9 cellular contexts compared by ENCODE assay signal in the genomic region with DNA sequence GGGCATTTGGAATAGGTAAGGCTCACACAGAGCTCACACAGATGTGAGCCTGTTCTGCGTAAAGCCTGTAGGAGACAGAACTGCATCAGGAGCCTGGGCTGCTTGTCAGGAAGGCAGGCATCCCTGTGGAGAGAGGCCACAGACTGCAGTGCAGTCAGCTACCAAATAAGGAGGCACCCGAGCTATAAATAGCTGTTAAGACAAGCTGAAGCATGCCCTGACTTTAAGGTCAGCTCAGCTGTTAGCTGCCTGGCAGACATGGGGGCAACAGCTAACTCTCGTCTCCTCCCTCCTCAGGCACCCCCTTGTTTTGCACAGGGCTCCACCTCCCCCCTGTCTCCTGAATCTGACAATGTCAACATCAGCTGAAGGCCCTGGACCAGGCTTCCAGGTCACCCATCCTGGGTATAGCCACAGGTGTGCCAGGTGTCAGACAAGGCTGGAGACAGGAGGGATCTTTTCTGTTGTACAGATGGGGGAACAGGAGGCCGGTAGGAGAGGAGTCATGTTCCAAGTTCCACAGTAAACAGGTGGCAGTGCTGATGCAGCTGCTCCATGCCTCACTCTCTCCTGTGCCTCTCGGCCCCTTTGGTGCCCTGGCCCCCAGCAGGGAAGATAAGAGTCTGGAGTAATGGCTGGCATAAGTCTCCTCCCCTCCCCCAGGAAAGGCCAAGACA. TPM values are rescaled to one million over a fixed set of nuclear protein-coding genes. Genes with fewer than 3 reads are reported as not detected.
A peak's percentile ranks its signal among the peaks of the same experiment; 100 is the strongest.
DNase-seq lines count a peak whose midpoint lies in the region; ATAC-seq and TF ChIP-seq lines count a peak whose summit lies in the region.
"Had no signal": no experiment of that assay in that cellular context is flagged by ENCODE, and none has a peak within 500 bp of the region (broad histone marks: within the 10 kb centered on the region; RNA-seq: fewer than 3 reads in every experiment).

No MANE protein-coding gene starts in this region.

- TF ChIP-seq CTCF in AG09309 (IDR thresholded peaks at IDR 0.05; ENCODE audit: control insufficient read depth, insufficient read depth, low read depth, low read length, missing control alignments) (peak; percentile 25), LNCaP clone FGC (IDR thresholded peaks at IDR 0.05; ENCODE audit: control insufficient read depth, extremely low read depth, insufficient read depth) (0 out of 2 replicates have a peak, but pooled peaks have one; percentile 6), WTC11 (IDR thresholded peaks at IDR 0.05) (no peak)

- H3K4me3 Mint-ChIP-seq in WTC11 = no peak overlapping the region
- H3K4me3 Mint-ChIP-seq: memory B cell had no signal

- CTCF ChIA-PET in WTC11 (lab: Charles Lee) = interaction anchor here (0.7 to 1.7 kb wide), 9 partner anchors 9 to 164 kb away, joined by 3 to 12 read pairs (median 4); a partner anchor contains a TSS

- H3K36me3 Mint-ChIP-seq in WTC11 = no peaks in the 10 kb centered on the region
- H3K36me3 Mint-ChIP-seq: memory B cell had no signal

- POLR2A ChIA-PET in WTC11 (lab: Charles Lee) = interaction anchor here (1.2 kb wide), 1 partner anchor 29 kb away, joined by 4 read pairs; no protein-coding TSS in a partner anchor

- H3K4me1 Mint-ChIP-seq in WTC11 = peaks cover 19% of the 10 kb centered on the region
- H3K4me1 Mint-ChIP-seq: memory B cell had no signal

- no peaks in the 10 kb centered on the region for H3K27me3 Mint-ChIP-seq in WTC11 (ENCODE audit: low read depth)
- H3K27me3 Mint-ChIP-seq: memory B cell had no signal

- H3K9me3 Mint-ChIP-seq in WTC11 = no peaks in the 10 kb centered on the region
- H3K9me3 Mint-ChIP-seq: memory B cell had no signal

- DNase-seq in AG09309 (ENCODE audit: low read depth) = peak; percentile 48
- peak; percentile 49 for DNase-seq in LNCaP clone FGC (ENCODE audit: low read depth)
- DNase-seq in WTC11 (ENCODE audit: low spot score) = no peak
- peak; percentile 87 for DNase-seq in islet precursor cell
- no peak for DNase-seq in CD1c-positive myeloid dendritic cell (ENCODE audit: extremely low spot score)

- H3K27ac Mint-ChIP-seq in WTC11 = 0 out of 2 replicates have a peak overlapping the region, but pooled peaks have one; percentile 63
- H3K27ac Mint-ChIP-seq: memory B cell had no signal

- ATAC-seq in WTC11 (peak; percentile 94), GM18517 (IDR thresholded peaks at IDR 0.05; ENCODE audit: unreplicated experiment) (no peak), HG02642 (IDR thresholded peaks at IDR 0.05; ENCODE audit: poor library complexity, unreplicated experiment) (no peak), HG03095 (IDR thresholded peaks at IDR 0.05; ENCODE audit: unreplicated experiment) (no peak)

- H3K4me3 ChIP-seq in AG09309 (ENCODE audit: control insufficient read depth, low read depth, low read length) (no peak overlapping the region), LNCaP clone FGC (ENCODE audit: low read depth, low read length) (no peak overlapping the region)

TF ChIP-seq in WTC11, 78 proteins besides CTCF, POLR2A, EP300 and RAD21:
- TF ChIP-seq RORB (CRISPR knock-in tag; IDR thresholded peaks at IDR 0.05) (no peak), ZNF396 (CRISPR knock-in tag; IDR thresholded peaks at IDR 0.05; ENCODE audit: borderline replicate concordance) (no peak), TCF7 (CRISPR knock-in tag; IDR thresholded peaks at IDR 0.05; ENCODE audit: low read depth) (no peak), FOXK1 (CRISPR knock-in tag; IDR thresholded peaks at IDR 0.05) (no peak), FOXJ3 (CRISPR knock-in tag; IDR thresholded peaks at IDR 0.05; ENCODE audit: borderline replicate concordance) (no peak), RELA (CRISPR knock-in tag; IDR thresholded peaks at IDR 0.05; ENCODE audit: borderline replicate concordance) (no peak), ZNF416 (CRISPR knock-in tag; IDR thresholded peaks at IDR 0.05) (no peak), NFATC4 (CRISPR knock-in tag; IDR thresholded peaks at IDR 0.05) (no peak)
- TF ChIP-seq, protein P1, sequence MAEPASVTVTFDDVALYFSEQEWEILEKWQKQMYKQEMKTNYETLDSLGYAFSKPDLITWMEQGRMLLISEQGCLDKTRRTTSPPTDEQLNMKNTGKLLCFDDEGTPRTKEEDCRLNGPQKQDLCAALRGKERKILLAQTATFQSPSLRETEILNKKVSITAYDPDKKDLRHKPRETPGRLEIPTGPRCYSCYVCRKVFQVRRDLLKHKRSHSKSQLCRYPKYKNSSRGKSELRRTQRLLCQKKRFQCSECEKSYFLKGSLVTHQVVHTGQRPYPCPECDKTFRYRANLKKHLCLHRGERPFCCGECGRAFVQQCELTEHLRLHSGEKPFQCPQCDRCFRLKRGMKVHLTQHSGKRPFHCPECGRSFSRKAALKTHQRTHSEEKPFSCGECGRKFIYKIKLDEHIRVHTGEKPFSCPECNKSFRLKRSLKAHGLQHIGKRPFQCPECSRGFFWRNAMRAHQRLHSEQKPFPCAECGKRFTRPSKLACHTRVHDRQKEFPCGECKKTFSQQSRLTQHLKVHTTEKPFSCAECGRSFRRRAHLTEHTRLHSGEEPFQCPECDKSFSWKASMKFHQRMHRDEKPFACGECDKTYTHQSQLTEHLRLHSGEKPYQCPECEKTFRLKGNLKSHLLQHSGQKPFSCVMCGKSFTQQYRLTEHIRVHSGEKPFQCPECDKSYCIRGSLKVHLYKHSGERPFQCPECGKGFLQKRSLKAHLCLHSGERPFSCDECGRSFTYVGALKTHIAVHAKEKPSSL (CRISPR knock-in tag; conservative IDR thresholded peaks at IDR 0.05) = no peak
- TF ChIP-seq, protein P2, sequence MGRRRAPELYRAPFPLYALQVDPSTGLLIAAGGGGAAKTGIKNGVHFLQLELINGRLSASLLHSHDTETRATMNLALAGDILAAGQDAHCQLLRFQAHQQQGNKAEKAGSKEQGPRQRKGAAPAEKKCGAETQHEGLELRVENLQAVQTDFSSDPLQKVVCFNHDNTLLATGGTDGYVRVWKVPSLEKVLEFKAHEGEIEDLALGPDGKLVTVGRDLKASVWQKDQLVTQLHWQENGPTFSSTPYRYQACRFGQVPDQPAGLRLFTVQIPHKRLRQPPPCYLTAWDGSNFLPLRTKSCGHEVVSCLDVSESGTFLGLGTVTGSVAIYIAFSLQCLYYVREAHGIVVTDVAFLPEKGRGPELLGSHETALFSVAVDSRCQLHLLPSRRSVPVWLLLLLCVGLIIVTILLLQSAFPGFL (CRISPR knock-in tag; IDR thresholded peaks at IDR 0.05; ENCODE audit: borderline replicate concordance) = no peak
- TF ChIP-seq, protein P3, sequence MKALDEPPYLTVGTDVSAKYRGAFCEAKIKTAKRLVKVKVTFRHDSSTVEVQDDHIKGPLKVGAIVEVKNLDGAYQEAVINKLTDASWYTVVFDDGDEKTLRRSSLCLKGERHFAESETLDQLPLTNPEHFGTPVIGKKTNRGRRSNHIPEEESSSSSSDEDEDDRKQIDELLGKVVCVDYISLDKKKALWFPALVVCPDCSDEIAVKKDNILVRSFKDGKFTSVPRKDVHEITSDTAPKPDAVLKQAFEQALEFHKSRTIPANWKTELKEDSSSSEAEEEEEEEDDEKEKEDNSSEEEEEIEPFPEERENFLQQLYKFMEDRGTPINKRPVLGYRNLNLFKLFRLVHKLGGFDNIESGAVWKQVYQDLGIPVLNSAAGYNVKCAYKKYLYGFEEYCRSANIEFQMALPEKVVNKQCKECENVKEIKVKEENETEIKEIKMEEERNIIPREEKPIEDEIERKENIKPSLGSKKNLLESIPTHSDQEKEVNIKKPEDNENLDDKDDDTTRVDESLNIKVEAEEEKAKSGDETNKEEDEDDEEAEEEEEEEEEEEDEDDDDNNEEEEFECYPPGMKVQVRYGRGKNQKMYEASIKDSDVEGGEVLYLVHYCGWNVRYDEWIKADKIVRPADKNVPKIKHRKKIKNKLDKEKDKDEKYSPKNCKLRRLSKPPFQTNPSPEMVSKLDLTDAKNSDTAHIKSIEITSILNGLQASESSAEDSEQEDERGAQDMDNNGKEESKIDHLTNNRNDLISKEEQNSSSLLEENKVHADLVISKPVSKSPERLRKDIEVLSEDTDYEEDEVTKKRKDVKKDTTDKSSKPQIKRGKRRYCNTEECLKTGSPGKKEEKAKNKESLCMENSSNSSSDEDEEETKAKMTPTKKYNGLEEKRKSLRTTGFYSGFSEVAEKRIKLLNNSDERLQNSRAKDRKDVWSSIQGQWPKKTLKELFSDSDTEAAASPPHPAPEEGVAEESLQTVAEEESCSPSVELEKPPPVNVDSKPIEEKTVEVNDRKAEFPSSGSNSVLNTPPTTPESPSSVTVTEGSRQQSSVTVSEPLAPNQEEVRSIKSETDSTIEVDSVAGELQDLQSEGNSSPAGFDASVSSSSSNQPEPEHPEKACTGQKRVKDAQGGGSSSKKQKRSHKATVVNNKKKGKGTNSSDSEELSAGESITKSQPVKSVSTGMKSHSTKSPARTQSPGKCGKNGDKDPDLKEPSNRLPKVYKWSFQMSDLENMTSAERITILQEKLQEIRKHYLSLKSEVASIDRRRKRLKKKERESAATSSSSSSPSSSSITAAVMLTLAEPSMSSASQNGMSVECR (CRISPR knock-in tag; IDR thresholded peaks at IDR 0.05; ENCODE audit: borderline replicate concordance) = no peak
TF ChIP-seq in WTC11: peak in this region for 0.

RNA-seq across cellular contexts. Expression of a gene that starts 27.6 kb away (rescaled TPM):
- total RNA-seq in WTC11 (2021) = 106 to 121 TPM (median 106 TPM) in 3 replicates

Comparison
In these comparisons a context has a peak if more than half of its experiments do, and no peak if none do; other contexts are left out.
1. DNase-seq: peak in AG09309 (single experiment), LNCaP clone FGC (single experiment) and islet precursor cell (single experiment); none in WTC11 (single experiment) and CD1c-positive myeloid dendritic cell (single experiment).